ENCODE assay signal across 7 cellular contexts in genomic region chrX:135521405-135522131, GRCh38. TPM values are rescaled to one million over a fixed set of nuclear protein-coding genes. Genes with fewer than 3 reads are reported as not detected.
A peak's percentile ranks its signal among the peaks of the same experiment; 100 is the strongest.
DNase-seq lines count a peak whose midpoint lies in the region; ATAC-seq and TF ChIP-seq lines count a peak whose summit lies in the region.

No MANE protein-coding gene starts in this region.

- peaks cover 7% of the 10 kb centered on the region for H3K27me3 Mint-ChIP-seq in brain

- H3K9me3 ChIP-seq in iPS-18c (ENCODE audit: control insufficient read depth, insufficient read depth, low read length), result peaks cover 3% of the 10 kb centered on the region

- peak overlapping the region; percentile 78 to 99 (median 94) for H3K27ac ChIP-seq in skin epidermis

- peak overlapping the region; percentile 60 for H3K4me3 ChIP-seq in iPS-18c (ENCODE audit: insufficient read depth, low read depth, low read length)
- H3K4me3 ChIP-seq in skin epidermis, result peak overlapping the region; percentile 52 to 77 (median 69)

- no peaks in the 10 kb centered on the region for H3K36me3 Mint-ChIP-seq in brain

- TF ChIP-seq CTCF in brain (conservative IDR thresholded peaks at IDR 0.05), result no peak

- peak overlapping the region; percentile 90 to 100 (median 97) for H3K27ac Mint-ChIP-seq in brain

- H3K4me3 Mint-ChIP-seq in brain, result peak overlapping the region; percentile 90 to 99 (median 97)

- DNase-seq in NCI-H2107 (lab: John Stamatoyannopoulos, UW) (peak; percentile 30), UCSD-AML1 (lab: John Stamatoyannopoulos, UW; ENCODE audit: unreplicated experiment) (peak; percentile 88)

- peak; percentile 47 for ATAC-seq in GM18517 (IDR thresholded peaks at IDR 0.05; ENCODE audit: unreplicated experiment)
- peak; percentile 53 for ATAC-seq in HG03025 (IDR thresholded peaks at IDR 0.05; ENCODE audit: low FRiP score, unreplicated experiment)

- no peaks in the 10 kb centered on the region for H3K9me3 Mint-ChIP-seq in brain

- H3K4me1 Mint-ChIP-seq in brain, result peaks cover 37% of the 10 kb centered on the region

RNA-seq across cellular contexts. Expression of gene INTS6L, which starts 1.1 kb away (rescaled TPM):
- polyA plus RNA-seq in brain (ENCODE audit: insufficient read depth, low read depth, low replicate concordance), result 1.2 TPM

Comparison
In these comparisons a context has a peak if more than half of its experiments do, and no peak if none do; other contexts are left out.
1. Peak in every context shown above with its lines: DNase-seq, ATAC-seq, H3K4me3 ChIP-seq and H3K27ac ChIP-seq.